Comparison of ENCODE assay signal across 27 cellular contexts in genomic region chr3:64240445-64240844, GRCh38. TPM values are rescaled to one million over a fixed set of nuclear protein-coding genes. Genes with fewer than 3 reads are reported as not detected.
DNase-seq lines count a peak whose midpoint lies in the region; ATAC-seq and TF ChIP-seq lines count a peak whose summit lies in the region.
"Had no signal": no experiment of that assay in that cellular context is flagged by ENCODE, and none has a peak within 500 bp of the region (broad histone marks: within the 10 kb centered on the region; RNA-seq: fewer than 3 reads in every experiment).

No MANE protein-coding gene starts in this region.

- peaks cover 4 to 7% of the 10 kb centered on the region in 2 donors for H3K36me3 ChIP-seq in muscle layer of duodenum (ENCODE audit: control insufficient read depth in 1 of 2, insufficient read depth in 2 of 2, low read length in 2 of 2)
- H3K36me3 ChIP-seq: cardiac muscle cell, pancreas had no signal

- H3K27ac ChIP-seq in muscle layer of duodenum (ENCODE audit: low read length), result peak overlapping the region; percentile 17
- H3K27ac ChIP-seq: cardiac muscle cell, KMS-11, pancreas had no signal

- H3K4me1 Mint-ChIP-seq in type B pancreatic cell (ENCODE audit: unreplicated experiment) (peaks cover 36% of the 10 kb centered on the region), T-helper 17 cell (no peaks in the 10 kb centered on the region)
- H3K4me1 Mint-ChIP-seq: activated CD4-positive, alpha-beta T cell treated with anti-CD3 and anti-CD28 coated beads, Interleukin-2, amount 10 ng/mL, durations not matched to agents 24 days and 14 days; CD4-positive, CD25-positive, alpha-beta regulatory T cell; natural killer cell had no signal

- H3K9me3 ChIP-seq in muscle layer of duodenum (ENCODE audit: control insufficient read depth in 1 of 2, low read length in 2 of 2) (peaks cover 0 to 8% of the 10 kb centered on the region in 2 donors), T-helper 17 cell (ENCODE audit: control insufficient read depth, low read length, poor library complexity, severe bottlenecking) (no peaks in the 10 kb centered on the region)
- H3K9me3 ChIP-seq: pancreas had no signal

- H3K36me3 Mint-ChIP-seq in type B pancreatic cell (peaks cover 23% of the 10 kb centered on the region), T-helper 17 cell (ENCODE audit: low read depth) (no peaks in the 10 kb centered on the region)
- H3K36me3 Mint-ChIP-seq: CD4-positive, CD25-positive, alpha-beta regulatory T cell; natural killer cell had no signal

- H3K27me3 ChIP-seq in muscle layer of duodenum (ENCODE audit: low read depth, low read length), result no peaks in the 10 kb centered on the region
- H3K27me3 ChIP-seq: cardiac muscle cell, pancreas had no signal

- peaks cover 13% of the 10 kb centered on the region for H3K9me3 Mint-ChIP-seq in type B pancreatic cell
- H3K9me3 Mint-ChIP-seq: activated CD4-positive, alpha-beta T cell treated with anti-CD3 and anti-CD28 coated beads, Interleukin-2, amount 10 ng/mL, durations not matched to agents 24 days and 14 days; activated T-cell treated with anti-CD3 and anti-CD28 coated beads, Interleukin-2, amount 50 U/mL, for 4 hours had no signal

- H3K27ac Mint-ChIP-seq in type B pancreatic cell, result no peak overlapping the region
- H3K27ac Mint-ChIP-seq in T-helper 17 cell, result no peak overlapping the region
- H3K27ac Mint-ChIP-seq: activated CD4-positive, alpha-beta T cell treated with anti-CD3 and anti-CD28 coated beads, Interleukin-2, amount 10 ng/mL, durations not matched to agents 24 days and 14 days; activated naive CD4-positive, alpha-beta T cell treated with anti-CD3 and anti-CD28 coated beads for 36 hours; CD4-positive, CD25-positive, alpha-beta regulatory T cell; dendritic cell treated with granulocyte-macrophage colony-stimulating factor and Interleukin-4, amounts not matched to agents 40 ng/mL and 50 ng/mL, for 4 days; natural killer cell had no signal

- TF ChIP-seq CTCF in fibroblast of mammary gland (conservative IDR thresholded peaks at IDR 0.05; ENCODE audit: control insufficient read depth, insufficient read depth, low read depth, low read length) (no peak), type B pancreatic cell (conservative IDR thresholded peaks at IDR 0.05) (no peak)

- no peak for ATAC-seq in T-helper 17 cell
- ATAC-seq in HG03025 (IDR thresholded peaks at IDR 0.05; ENCODE audit: low FRiP score, unreplicated experiment), result no peak
- ATAC-seq: activated T-cell treated with anti-CD3 and anti-CD28 coated beads, Interleukin-2, amount 50 U/mL, for 4 hours; left colon; natural killer cell; pancreas; right cardiac atrium; SK-N-SH treated with all-trans-retinoic acid at 6 μM for 48 hours had no signal

- H3K27me3 Mint-ChIP-seq in type B pancreatic cell (no peaks in the 10 kb centered on the region), T-helper 17 cell (peaks cover 17% of the 10 kb centered on the region)
- H3K27me3 Mint-ChIP-seq: activated CD4-positive, alpha-beta T cell treated with anti-CD3 and anti-CD28 coated beads, Interleukin-2, amount 10 ng/mL, durations not matched to agents 24 days and 14 days; dendritic cell treated with granulocyte-macrophage colony-stimulating factor and Interleukin-4, amounts not matched to agents 40 ng/mL and 50 ng/mL, for 4 days had no signal

- DNase-seq in NCI-H82 (lab: John Stamatoyannopoulos, UW) (peak; percentile 64), fibroblast of mammary gland (ENCODE audit: low read depth) (peak; percentile 29), type B pancreatic cell (ENCODE audit: extremely low spot score, unreplicated experiment) (no peak), NCI-H187 treated with DMSO at 0.1 percent for 48 hours (lab: John Stamatoyannopoulos, UW) (no peak), DMS153 (lab: John Stamatoyannopoulos, UW) (no peak), T-helper 17 cell (no peak)
- DNase-seq: activated CD4-positive, alpha-beta T cell treated with anti-CD3 and anti-CD28 coated beads, Interleukin-2, amount 10 ng/mL, durations not matched to agents 24 days and 14 days; activated naive CD4-positive, alpha-beta T cell treated with anti-CD3 and anti-CD28 coated beads for 36 hours; activated T-cell treated with anti-CD3 and anti-CD28 coated beads, Interleukin-2, amount 50 U/mL, for 4 hours; amygdala; CD4-positive, CD25-positive, alpha-beta regulatory T cell; head of caudate nucleus; left colon; natural killer cell; NCI-H1694; NCI-H2171 treated with DMSO at 0.1 percent for 48 hours; NCI-H526 treated with DMSO at 0.1 percent for 48 hours; pancreas; right cardiac atrium; stimulated activated naive CD4-positive, alpha-beta T cell treated with Interleukin-2 at 50 U/mL for 16 hours had no signal

- peaks cover 8 to 15% of the 10 kb centered on the region in 2 donors for H3K4me1 ChIP-seq in muscle layer of duodenum (ENCODE audit: control insufficient read depth in 1 of 2, insufficient read depth in 2 of 2, low read length in 2 of 2)
- H3K4me1 ChIP-seq: pancreas had no signal

- H3K4me3 Mint-ChIP-seq in type B pancreatic cell (peak overlapping the region; percentile 26), T-helper 17 cell (no peak overlapping the region)
- H3K4me3 Mint-ChIP-seq: activated CD4-positive, alpha-beta T cell treated with anti-CD3 and anti-CD28 coated beads, Interleukin-2, amount 10 ng/mL, durations not matched to agents 24 days and 14 days; activated naive CD4-positive, alpha-beta T cell treated with anti-CD3 and anti-CD28 coated beads for 36 hours; activated T-cell treated with anti-CD3 and anti-CD28 coated beads, Interleukin-2, amount 50 U/mL, for 4 hours; CD4-positive, CD25-positive, alpha-beta regulatory T cell; dendritic cell treated with granulocyte-macrophage colony-stimulating factor and Interleukin-4, amounts not matched to agents 40 ng/mL and 50 ng/mL, for 4 days; natural killer cell had no signal

- H3K4me3 ChIP-seq in fibroblast of mammary gland (ENCODE audit: control insufficient read depth, low read depth, low read length) (no peak overlapping the region), muscle layer of duodenum (ENCODE audit: low read depth in 1 of 2, low read length in 2 of 2) (no peak overlapping the region)
- H3K4me3 ChIP-seq: cardiac muscle cell, pancreas had no signal

RNA-seq across cellular contexts. Expression of gene PRICKLE2, which starts 15.2 kb away (rescaled TPM):
- 10.0 and 23.6 TPM in 2 replicates for total RNA-seq in type B pancreatic cell (ENCODE audit: low replicate concordance)
- total RNA-seq in T-helper 17 cell, result under 1 TPM; 0.21 to 0.37 TPM
- total RNA-seq: activated CD4-positive, alpha-beta T cell treated with anti-CD3 and anti-CD28 coated beads, Interleukin-2, amount 10 ng/mL, durations not matched to agents 24 days and 14 days; activated T-cell treated with anti-CD3 and anti-CD28 coated beads, Interleukin-2, amount 50 U/mL, for 4 hours; T-helper 2 cell treated with Interferon-gamma antibody and Interleukin-4, amounts not matched to agents 100 ng/mL and 5 ng/mL, for 36 hours had no signal

Comparison
In these comparisons a context has a peak if more than half of its experiments do, and no peak if none do; other contexts are left out.
1. DNase-seq: peak in NCI-H82 (single experiment) and fibroblast of mammary gland (single experiment); none in type B pancreatic cell (single experiment), NCI-H187 treated with DMSO at 0.1 percent for 48 hours (single experiment), DMS153 (single experiment) and T-helper 17 cell (0 of 3).